18 cellular contexts compared by ENCODE assay signal in genomic region chr4:165738571-165738970, GRCh38.
DNase-seq lines count a peak whose midpoint lies in the region; ATAC-seq and TF ChIP-seq lines count a peak whose summit lies in the region.
"Had no signal": no experiment of that assay in that cellular context is flagged by ENCODE, and none has a peak within 500 bp of the region (broad histone marks: within the 10 kb centered on the region; RNA-seq: fewer than 3 reads in every experiment).

No MANE protein-coding gene starts in this region.

- DNase-seq in epithelial cell of esophagus (ENCODE audit: low read depth) (peak; percentile 74), neural progenitor cell (ENCODE audit: low spot score) (no peak), SHP77 treated with DMSO at 0.1 percent for 48 hours (lab: John Stamatoyannopoulos, UW) (no peak), DMS153 treated with DMSO at 0.1 percent for 48 hours (lab: John Stamatoyannopoulos, UW; ENCODE audit: unreplicated experiment) (no peak)
- no peak for DNase-seq in effector memory CD4-positive, alpha-beta T cell
- DNase-seq: activated CD4-positive, alpha-beta T cell treated with anti-CD3 and anti-CD28 coated beads, Interleukin-2, amount 10 ng/mL, durations not matched to agents 7 days and 5 days; H9; naive thymus-derived CD4-positive, alpha-beta T cell; NCI-H187; NCI-H526 treated with DMSO at 0.1 percent for 48 hours; stimulated activated CD4-positive, alpha-beta T cell treated with anti-CD3 and anti-CD28 coated beads, Interleukin-2, amount 100 ng/mL, for 24 hours; stimulated activated CD8-positive, alpha-beta memory T cell treated with anti-CD3 and anti-CD28 coated beads, Interleukin-4, amount 100 ng/mL, for 48 hours; T-helper 9 cell; trophoblast cell had no signal

- H4K20me1 ChIP-seq in neural progenitor cell (ENCODE audit: low read depth): no peaks in the 10 kb centered on the region

- no peaks in the 10 kb centered on the region for H3K9me3 Mint-ChIP-seq in neural progenitor cell
- H3K9me3 Mint-ChIP-seq: activated CD4-positive, alpha-beta T cell treated with anti-CD3 and anti-CD28 coated beads, Interleukin-2, amount 10 ng/mL, durations not matched to agents 7 days and 5 days; H9 had no signal

- no peaks in the 10 kb centered on the region for H3K4me1 Mint-ChIP-seq in neural progenitor cell
- H3K4me1 Mint-ChIP-seq: activated CD4-positive, alpha-beta T cell treated with anti-CD3 and anti-CD28 coated beads, Interleukin-2, amount 10 ng/mL, durations not matched to agents 7 days and 5 days; naive thymus-derived CD4-positive, alpha-beta T cell had no signal

- ATAC-seq in GM18867 (IDR thresholded peaks at IDR 0.05; ENCODE audit: unreplicated experiment) (peak; percentile 87), HG02623 (IDR thresholded peaks at IDR 0.05; ENCODE audit: unreplicated experiment) (peak; percentile 70), HG03457 (IDR thresholded peaks at IDR 0.05; ENCODE audit: unreplicated experiment) (peak; percentile 94)
- ATAC-seq: naive thymus-derived CD4-positive, alpha-beta T cell; Right ventricle myocardium inferior had no signal

- H3K27me3 ChIP-seq in effector memory CD4-positive, alpha-beta T cell (replicated peaks; ENCODE audit: control insufficient read depth, insufficient read depth, low read length, poor library complexity, severe bottlenecking): no peaks in the 10 kb centered on the region
- H3K27me3 ChIP-seq in neural progenitor cell: no peaks in the 10 kb centered on the region

- H3K36me3 ChIP-seq in effector memory CD4-positive, alpha-beta T cell (ENCODE audit: control insufficient read depth, insufficient read depth, low read length): no peaks in the 10 kb centered on the region
- no peaks in the 10 kb centered on the region for H3K36me3 ChIP-seq in neural progenitor cell

- peaks cover 2% of the 10 kb centered on the region for H3K27me3 Mint-ChIP-seq in neural progenitor cell (ENCODE audit: insufficient read depth, low read depth)
- H3K27me3 Mint-ChIP-seq: activated CD4-positive, alpha-beta T cell treated with anti-CD3 and anti-CD28 coated beads, Interleukin-2, amount 10 ng/mL, durations not matched to agents 7 days and 5 days; naive thymus-derived CD4-positive, alpha-beta T cell had no signal

- H3K4me3 ChIP-seq in epithelial cell of esophagus (ENCODE audit: low read length) (no peak overlapping the region), neural progenitor cell (no peak overlapping the region)
- no peak overlapping the region for H3K4me3 ChIP-seq in effector memory CD4-positive, alpha-beta T cell (ENCODE audit: insufficient read depth, low read depth, low read length, poor library complexity, severe bottlenecking)

- no peaks in the 10 kb centered on the region for H3K4me1 ChIP-seq in effector memory CD4-positive, alpha-beta T cell (ENCODE audit: control insufficient read depth, insufficient read depth, low read length, poor library complexity, severe bottlenecking)
- no peaks in the 10 kb centered on the region for H3K4me1 ChIP-seq in neural progenitor cell

- no peaks in the 10 kb centered on the region for H3K79me2 ChIP-seq in neural progenitor cell (ENCODE audit: low read depth)

- no peak for TF ChIP-seq CTCF in epithelial cell of esophagus (IDR thresholded peaks at IDR 0.05; ENCODE audit: insufficient read depth, low read depth, low read length, missing control alignments)
- no peak for TF ChIP-seq CTCF in neural progenitor cell (IDR thresholded peaks at IDR 0.05)

- no peaks in the 10 kb centered on the region for H3F3A ChIP-seq in neural progenitor cell (ENCODE audit: low read depth)

- H3K36me3 Mint-ChIP-seq in neural progenitor cell: no peaks in the 10 kb centered on the region
- H3K36me3 Mint-ChIP-seq: naive thymus-derived CD4-positive, alpha-beta T cell had no signal

- H3K9ac ChIP-seq in neural progenitor cell: no peak overlapping the region

- H3K9me3 ChIP-seq in effector memory CD4-positive, alpha-beta T cell (ENCODE audit: control insufficient read depth, low read length): no peaks in the 10 kb centered on the region
- no peaks in the 10 kb centered on the region for H3K9me3 ChIP-seq in neural progenitor cell (ENCODE audit: low read depth)

- no peak overlapping the region for H3K4me3 Mint-ChIP-seq in neural progenitor cell
- H3K4me3 Mint-ChIP-seq: activated CD4-positive, alpha-beta T cell treated with anti-CD3 and anti-CD28 coated beads, Interleukin-2, amount 10 ng/mL, durations not matched to agents 7 days and 5 days; H9; naive thymus-derived CD4-positive, alpha-beta T cell had no signal

- H2AFZ ChIP-seq in neural progenitor cell (replicated peaks): no peak overlapping the region

- H3K4me2 ChIP-seq in neural progenitor cell: no peak overlapping the region

- H3K27ac ChIP-seq in effector memory CD4-positive, alpha-beta T cell (ENCODE audit: insufficient read depth, low read length, poor library complexity, severe bottlenecking): no peak overlapping the region
- H3K27ac ChIP-seq in neural progenitor cell: no peak overlapping the region

- H3K27ac Mint-ChIP-seq in neural progenitor cell: no peak overlapping the region
- H3K27ac Mint-ChIP-seq: activated CD4-positive, alpha-beta T cell treated with anti-CD3 and anti-CD28 coated beads, Interleukin-2, amount 10 ng/mL, durations not matched to agents 7 days and 5 days; H9; naive thymus-derived CD4-positive, alpha-beta T cell had no signal
